17 cellular contexts compared by ENCODE assay signal in the genomic region with DNA sequence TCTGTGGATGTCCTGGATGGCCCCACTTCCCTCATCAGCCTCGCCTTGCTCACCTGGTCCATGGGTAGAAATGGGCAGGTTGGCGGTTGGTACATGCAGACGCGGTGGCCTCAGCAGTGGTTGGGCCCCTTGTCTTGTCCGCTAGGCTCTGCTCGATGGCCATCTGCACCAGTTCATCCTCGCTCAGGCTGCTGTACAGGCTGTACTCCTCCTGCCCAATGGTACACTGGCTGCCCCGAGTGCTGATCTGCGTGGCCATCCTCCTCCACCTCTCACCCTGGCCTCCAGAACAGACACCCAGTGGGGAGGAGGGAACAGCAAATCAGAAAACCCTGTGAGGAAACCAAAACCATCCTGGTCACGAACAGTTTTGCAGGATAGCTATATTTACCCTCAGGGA. TPM values are rescaled to one million over a fixed set of nuclear protein-coding genes. Genes with fewer than 3 reads are reported as not detected.
DNase-seq lines count a peak whose midpoint lies in the region; ATAC-seq and TF ChIP-seq lines count a peak whose summit lies in the region.
"Had no signal": no experiment of that assay in that cellular context is flagged by ENCODE, and none has a peak within 500 bp of the region (broad histone marks: within the 10 kb centered on the region; RNA-seq: fewer than 3 reads in every experiment).

No MANE protein-coding gene starts in this region.

- TF ChIP-seq CTCF in nephron progenitor cell (IDR thresholded peaks at IDR 0.05) = no peak

- peaks cover 10 to 16% of the 10 kb centered on the region in 2 donors for H3K36me3 Mint-ChIP-seq in activated T-cell treated with anti-CD3 and anti-CD28 coated beads, Interleukin-2, amount 50 U/mL, for 72 hours (ENCODE audit: insufficient read depth in 2 of 2)
- H3K36me3 Mint-ChIP-seq in activated CD4-positive, alpha-beta memory T cell treated with anti-CD3 and anti-CD28 coated beads, Interleukin-2, amount 10 ng/mL, durations not matched to agents 7 days and 5 days (ENCODE audit: low read depth) = peaks cover 66% of the 10 kb centered on the region
- peaks cover 0 to 3% (median 0%) of the 10 kb centered on the region in 3 donors for H3K36me3 Mint-ChIP-seq in immature natural killer cell
- no peaks in the 10 kb centered on the region for H3K36me3 Mint-ChIP-seq in stimulated activated memory B cell treated with anti-CD40 and anti-IgM and Interleukin-4, amounts not matched to agents 10 μg/mL and 1 μg/mL and 100 μg/mL, for 72 hours
- H3K36me3 Mint-ChIP-seq in nephron progenitor cell (ENCODE audit: low read depth) = no peaks in the 10 kb centered on the region

- no peaks in the 10 kb centered on the region for H3K27me3 Mint-ChIP-seq in activated T-cell treated with anti-CD3 and anti-CD28 coated beads, Interleukin-2, amount 50 U/mL, for 72 hours (ENCODE audit: low read depth)
- H3K27me3 Mint-ChIP-seq in activated CD4-positive, alpha-beta memory T cell treated with anti-CD3 and anti-CD28 coated beads, Interleukin-2, amount 10 ng/mL, durations not matched to agents 7 days and 5 days = no peaks in the 10 kb centered on the region
- peaks cover 6 to 15% (median 10%) of the 10 kb centered on the region in 3 donors for H3K27me3 Mint-ChIP-seq in immature natural killer cell (ENCODE audit: low read depth in 3 of 3)
- H3K27me3 Mint-ChIP-seq in stimulated activated memory B cell treated with anti-CD40 and anti-IgM and Interleukin-4, amounts not matched to agents 10 μg/mL and 1 μg/mL and 100 μg/mL, for 72 hours = no peaks in the 10 kb centered on the region
- peaks cover 29% of the 10 kb centered on the region for H3K27me3 Mint-ChIP-seq in nephron progenitor cell (ENCODE audit: low read depth, poor library complexity)

- peaks cover 6% of the 10 kb centered on the region in 2 donors for H3K9me3 Mint-ChIP-seq in activated T-cell treated with anti-CD3 and anti-CD28 coated beads, Interleukin-2, amount 50 U/mL, for 72 hours
- H3K9me3 Mint-ChIP-seq in activated CD4-positive, alpha-beta memory T cell treated with anti-CD3 and anti-CD28 coated beads, Interleukin-2, amount 10 ng/mL, durations not matched to agents 7 days and 5 days = peaks cover 8% of the 10 kb centered on the region
- H3K9me3 Mint-ChIP-seq in immature natural killer cell = no peaks in the 10 kb centered on the region
- H3K9me3 Mint-ChIP-seq in stimulated activated memory B cell treated with anti-CD40 and anti-IgM and Interleukin-4, amounts not matched to agents 10 μg/mL and 1 μg/mL and 100 μg/mL, for 72 hours = peaks cover 6% of the 10 kb centered on the region
- H3K9me3 Mint-ChIP-seq in nephron progenitor cell = no peaks in the 10 kb centered on the region

- ATAC-seq in activated T-cell treated with anti-CD3 and anti-CD28 coated beads, Interleukin-2, amount 50 U/mL, for 72 hours (replicated peaks in 1 of 2) = no peak
- ATAC-seq in stimulated activated memory B cell treated with anti-CD40 and anti-IgM and Interleukin-4, amounts not matched to agents 10 μg/mL and 1 μg/mL and 100 μg/mL, for 72 hours = no peak
- no peak for ATAC-seq in HG03025 (IDR thresholded peaks at IDR 0.05; ENCODE audit: low FRiP score, unreplicated experiment)
- ATAC-seq: activated CD4-positive, CD25-positive, alpha-beta regulatory T cell treated with anti-CD3 and anti-CD28 coated beads, Interleukin-2, amount 50 U/mL, for 24 hours; left colon; pancreas; stimulated activated naive CD8-positive, alpha-beta T cell treated with anti-CD3 and anti-CD28 coated beads, Interleukin-15, Interleukin-2, amounts not matched to agents 100 U/mL and 50 U/mL, for 24 hours had no signal

- H3K27ac Mint-ChIP-seq in activated T-cell treated with anti-CD3 and anti-CD28 coated beads, Interleukin-2, amount 50 U/mL, for 72 hours = no peak overlapping the region
- peak overlapping the region; percentile 100 for H3K27ac Mint-ChIP-seq in activated CD4-positive, alpha-beta memory T cell treated with anti-CD3 and anti-CD28 coated beads, Interleukin-2, amount 10 ng/mL, durations not matched to agents 7 days and 5 days
- H3K27ac Mint-ChIP-seq in immature natural killer cell (peak overlapping the region in 5 of 6 donors; percentile 82 to 98 (median 89)), nephron progenitor cell (no peak overlapping the region)
- peak overlapping the region; percentile 95 for H3K27ac Mint-ChIP-seq in stimulated activated memory B cell treated with anti-CD40 and anti-IgM and Interleukin-4, amounts not matched to agents 10 μg/mL and 1 μg/mL and 100 μg/mL, for 72 hours

- DNase-seq in activated T-cell treated with anti-CD3 and anti-CD28 coated beads, Interleukin-2, amount 50 U/mL, for 72 hours = no peak
- no peak for DNase-seq in activated T-cell treated with anti-CD3 and anti-CD28 coated beads, Interleukin-2, amount 50 U/mL, for 48 hours
- no peak for DNase-seq in activated CD4-positive, alpha-beta memory T cell treated with anti-CD3 and anti-CD28 coated beads, Interleukin-2, amount 10 ng/mL, durations not matched to agents 7 days and 5 days
- DNase-seq in immature natural killer cell = no peak
- no peak for DNase-seq in NCI-H345 (lab: John Stamatoyannopoulos, UW)
- DNase-seq in nephron progenitor cell = no peak
- DNase-seq: activated T-cell treated with anti-CD3 and anti-CD28 coated beads for 4 hours; amniotic stem cell; cerebellar nuclear complex; left colon; pancreas; SIG-M5; stimulated activated naive CD8-positive, alpha-beta T cell treated with anti-CD3 and anti-CD28 coated beads, Interleukin-15, Interleukin-2, amounts not matched to agents 100 U/mL and 50 U/mL, for 24 hours; T-helper 9 cell had no signal

- H3K4me1 Mint-ChIP-seq in activated T-cell treated with anti-CD3 and anti-CD28 coated beads, Interleukin-2, amount 50 U/mL, for 72 hours (ENCODE audit: low read depth) = peaks cover 90% of the 10 kb centered on the region
- peaks cover 92% of the 10 kb centered on the region for H3K4me1 Mint-ChIP-seq in activated CD4-positive, alpha-beta memory T cell treated with anti-CD3 and anti-CD28 coated beads, Interleukin-2, amount 10 ng/mL, durations not matched to agents 7 days and 5 days
- H3K4me1 Mint-ChIP-seq in immature natural killer cell (peaks cover 70 to 78% of the 10 kb centered on the region in 2 donors), nephron progenitor cell (peaks cover 54% of the 10 kb centered on the region)
- peaks cover 92% of the 10 kb centered on the region for H3K4me1 Mint-ChIP-seq in stimulated activated memory B cell treated with anti-CD40 and anti-IgM and Interleukin-4, amounts not matched to agents 10 μg/mL and 1 μg/mL and 100 μg/mL, for 72 hours

- H3K4me3 Mint-ChIP-seq in activated T-cell treated with anti-CD3 and anti-CD28 coated beads, Interleukin-2, amount 50 U/mL, for 72 hours = peak overlapping the region; percentile 1 to 75
- no peak overlapping the region for H3K4me3 Mint-ChIP-seq in activated CD4-positive, alpha-beta memory T cell treated with anti-CD3 and anti-CD28 coated beads, Interleukin-2, amount 10 ng/mL, durations not matched to agents 7 days and 5 days
- no peak overlapping the region for H3K4me3 Mint-ChIP-seq in immature natural killer cell
- no peak overlapping the region for H3K4me3 Mint-ChIP-seq in stimulated activated memory B cell treated with anti-CD40 and anti-IgM and Interleukin-4, amounts not matched to agents 10 μg/mL and 1 μg/mL and 100 μg/mL, for 72 hours
- H3K4me3 Mint-ChIP-seq in nephron progenitor cell = no peak overlapping the region

- POLR2A ChIA-PET in activated CD4-positive, alpha-beta memory T cell treated with anti-CD3 and anti-CD28 coated beads, Interleukin-2, amount 10 ng/mL, durations not matched to agents 7 days and 5 days (lab: Charles Lee) = interaction anchor here (2.0 to 12.1 kb wide), 4 partner anchors 9 to 117 kb away, joined by 8 to 616 read pairs (median 41); a partner anchor contains a TSS

- CTCF ChIA-PET in activated CD4-positive, alpha-beta memory T cell treated with anti-CD3 and anti-CD28 coated beads, Interleukin-2, amount 10 ng/mL, durations not matched to agents 7 days and 5 days (lab: Charles Lee) = interaction anchor here (2.0 to 4.2 kb wide), 3 partner anchors 24 to 37 kb away, joined by 5 to 52 read pairs (median 8); no protein-coding TSS in a partner anchor

RNA-seq across cellular contexts. Expression of a gene that starts 12.1 kb away (rescaled TPM):
- total RNA-seq in activated T-cell treated with anti-CD3 and anti-CD28 coated beads, Interleukin-2, amount 50 U/mL, for 72 hours = 10 to 100 TPM; 43.3 to 45.6 TPM
- 10 to 100 TPM; 93.9 to 99.3 TPM for total RNA-seq in activated CD4-positive, alpha-beta memory T cell treated with anti-CD3 and anti-CD28 coated beads, Interleukin-2, amount 10 ng/mL, durations not matched to agents 7 days and 5 days
- polyA plus RNA-seq in immature natural killer cell = 1 to 10 TPM; 1.4 to 4.2 (median 2.7) TPM

RNA-seq across cellular contexts. Expression of a gene that starts 32.8 kb away (rescaled TPM):
- 1 to 10 TPM; 1.6 to 2.2 TPM for total RNA-seq in activated T-cell treated with anti-CD3 and anti-CD28 coated beads, Interleukin-2, amount 50 U/mL, for 72 hours
- total RNA-seq in activated CD4-positive, alpha-beta memory T cell treated with anti-CD3 and anti-CD28 coated beads, Interleukin-2, amount 10 ng/mL, durations not matched to agents 7 days and 5 days = under 1 TPM in 1 of 2 experiments, not detected in 1; 0.45 TPM
- polyA plus RNA-seq in immature natural killer cell = not detected
- total RNA-seq: left colon, pancreas had no signal
- polyA plus RNA-seq: pancreas had no signal

RNA-seq across cellular contexts. Expression of a gene that starts 37.1 kb away (rescaled TPM):
- total RNA-seq in activated T-cell treated with anti-CD3 and anti-CD28 coated beads, Interleukin-2, amount 50 U/mL, for 72 hours = not detected
- total RNA-seq in activated CD4-positive, alpha-beta memory T cell treated with anti-CD3 and anti-CD28 coated beads, Interleukin-2, amount 10 ng/mL, durations not matched to agents 7 days and 5 days = not detected
- not detected for polyA plus RNA-seq in immature natural killer cell
- total RNA-seq: left colon, pancreas had no signal
- polyA plus RNA-seq: pancreas had no signal

Comparison
In these comparisons a context has a peak if more than half of its experiments do, and no peak if none do; other contexts are left out.
1. H3K27ac Mint-ChIP-seq: peak in activated CD4-positive, alpha-beta memory T cell treated with anti-CD3 and anti-CD28 coated beads, Interleukin-2, amount 10 ng/mL, durations not matched to agents 7 days and 5 days (single experiment), immature natural killer cell (5 of 6) and stimulated activated memory B cell treated with anti-CD40 and anti-IgM and Interleukin-4, amounts not matched to agents 10 μg/mL and 1 μg/mL and 100 μg/mL, for 72 hours (single experiment); none in activated T-cell treated with anti-CD3 and anti-CD28 coated beads, Interleukin-2, amount 50 U/mL, for 72 hours (single experiment) and nephron progenitor cell (single experiment).
2. H3K4me3 Mint-ChIP-seq: peak in activated T-cell treated with anti-CD3 and anti-CD28 coated beads, Interleukin-2, amount 50 U/mL, for 72 hours (2 of 2); none in activated CD4-positive, alpha-beta memory T cell treated with anti-CD3 and anti-CD28 coated beads, Interleukin-2, amount 10 ng/mL, durations not matched to agents 7 days and 5 days (single experiment), immature natural killer cell (0 of 5), stimulated activated memory B cell treated with anti-CD40 and anti-IgM and Interleukin-4, amounts not matched to agents 10 μg/mL and 1 μg/mL and 100 μg/mL, for 72 hours (single experiment) and nephron progenitor cell (single experiment).